Comparison of ENCODE assay signal across 19 cellular contexts in the genomic region with DNA sequence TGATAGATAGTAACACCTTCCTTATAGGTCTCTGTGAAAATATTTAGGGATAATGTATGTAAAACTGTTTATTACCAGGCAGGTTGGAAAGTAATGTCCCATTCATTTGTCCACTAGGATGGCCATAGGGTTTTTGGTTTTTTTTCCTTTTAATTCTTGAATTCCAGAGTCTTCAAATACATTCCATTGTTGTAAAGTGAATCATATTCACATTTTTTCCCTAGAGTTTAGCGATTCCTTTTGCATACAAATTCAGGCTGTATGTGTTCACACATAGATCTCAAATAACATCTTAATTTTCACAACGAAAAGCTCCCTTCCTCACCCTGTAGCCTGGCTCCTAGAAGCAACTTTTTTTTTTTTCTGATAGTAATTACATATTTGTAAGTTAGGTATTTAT. TPM values are rescaled to one million over a fixed set of nuclear protein-coding genes. Genes with fewer than 3 reads are reported as not detected.
"Had no signal": no experiment of that assay in that cellular context is flagged by ENCODE, and none has a peak within 500 bp of the region (broad histone marks: within the 10 kb centered on the region; RNA-seq: fewer than 3 reads in every experiment).

No MANE protein-coding gene starts in this region.

- H3K27me3 Mint-ChIP-seq: activated naive CD8-positive, alpha-beta T cell; naive thymus-derived CD8-positive, alpha-beta T cell; stimulated activated memory B cell treated with anti-CD40 and anti-IgM and Interleukin-4, amounts not matched to agents 10 μg/mL and 1 μg/mL and 100 μg/mL, for 72 hours; T-helper 17 cell had no signal

- H3K36me3 Mint-ChIP-seq: activated naive CD8-positive, alpha-beta T cell had no signal

- H3K27ac Mint-ChIP-seq: activated naive CD8-positive, alpha-beta T cell; activated T-helper 2 cell treated with anti-CD3 and anti-CD28 coated beads, Interferon-gamma antibody, Interleukin-2, Interleukin-4, amounts not matched to agents 10 μg/mL and 5 μg/mL and 100 μg/mL, durations not matched to agents 14 hours and 24 hours and 36 hours; stimulated activated memory B cell treated with anti-CD40 and anti-IgM and Interleukin-4, amounts not matched to agents 10 μg/mL and 1 μg/mL and 100 μg/mL, for 72 hours had no signal

- H3K4me3 ChIP-seq: colonic mucosa, prostate gland, right lobe of liver, spleen, tibial artery, vagina had no signal

- H3K4me3 Mint-ChIP-seq: activated naive CD8-positive, alpha-beta T cell; stimulated activated memory B cell treated with anti-CD40 and anti-IgM and Interleukin-4, amounts not matched to agents 10 μg/mL and 1 μg/mL and 100 μg/mL, for 72 hours; T-helper 17 cell had no signal

- H3K27ac ChIP-seq: colonic mucosa, prostate gland, right lobe of liver, vagina had no signal

- ATAC-seq: naive thymus-derived CD8-positive, alpha-beta T cell; right lobe of liver; stimulated activated memory B cell treated with anti-CD40 and anti-IgM and Interleukin-4, amounts not matched to agents 10 μg/mL and 1 μg/mL and 100 μg/mL, for 72 hours; T-helper 17 cell had no signal

- H3K27me3 ChIP-seq: colonic mucosa, right lobe of liver, spleen, tibial artery, vagina had no signal

- DNase-seq: activated CD4-positive, alpha-beta T cell treated with anti-CD3 and anti-CD28 coated beads, Interleukin-2, amount 50 U/mL, for 1 hour; activated CD4-positive, CD25-positive, alpha-beta regulatory T cell; effector CD8-positive, alpha-beta T cell; naive thymus-derived CD8-positive, alpha-beta T cell; nucleus accumbens; spleen; stimulated activated CD4-positive, alpha-beta T cell treated with anti-CD3 and anti-CD28 coated beads, Interleukin-1b, Interleukin-23, amount 100 ng/mL, for 48 hours; T-helper 17 cell; tibial artery had no signal

- H3K4me1 ChIP-seq: colonic mucosa, prostate gland had no signal

- H3K9me3 ChIP-seq: colonic mucosa, prostate gland, right lobe of liver, tibial artery, vagina had no signal

RNA-seq across cellular contexts. Expression of a gene that starts 9.2 kb away (rescaled TPM):
- total RNA-seq: activated T-helper 2 cell treated with anti-CD3 and anti-CD28 coated beads, Interferon-gamma antibody, Interleukin-2, Interleukin-4, amounts not matched to agents 10 μg/mL and 5 μg/mL and 100 μg/mL, durations not matched to agents 14 hours and 24 hours and 36 hours; cardiac septum; colonic mucosa; lung microvascular endothelial cell; mononuclear cell; naive thymus-derived CD8-positive, alpha-beta T cell; right lobe of liver; spleen; T-helper 17 cell; vagina had no signal
- polyA plus RNA-seq: naive thymus-derived CD8-positive, alpha-beta T cell; spleen had no signal

RNA-seq across cellular contexts. Expression of a gene that starts 18.6 kb away (rescaled TPM):
- total RNA-seq: activated T-helper 2 cell treated with anti-CD3 and anti-CD28 coated beads, Interferon-gamma antibody, Interleukin-2, Interleukin-4, amounts not matched to agents 10 μg/mL and 5 μg/mL and 100 μg/mL, durations not matched to agents 14 hours and 24 hours and 36 hours; cardiac septum; colonic mucosa; lung microvascular endothelial cell; mononuclear cell; naive thymus-derived CD8-positive, alpha-beta T cell; prostate gland; right lobe of liver; spleen; T-helper 17 cell; vagina had no signal
- polyA plus RNA-seq: naive thymus-derived CD8-positive, alpha-beta T cell; spleen had no signal

RNA-seq across cellular contexts. Expression of a gene that starts 27.7 kb away (rescaled TPM):
- total RNA-seq: activated T-helper 2 cell treated with anti-CD3 and anti-CD28 coated beads, Interferon-gamma antibody, Interleukin-2, Interleukin-4, amounts not matched to agents 10 μg/mL and 5 μg/mL and 100 μg/mL, durations not matched to agents 14 hours and 24 hours and 36 hours; cardiac septum; colonic mucosa; lung microvascular endothelial cell; mononuclear cell; naive thymus-derived CD8-positive, alpha-beta T cell; right lobe of liver; spleen; T-helper 17 cell; vagina had no signal
- polyA plus RNA-seq: naive thymus-derived CD8-positive, alpha-beta T cell; spleen had no signal

RNA-seq across cellular contexts. Expression of a gene that starts 37.3 kb away (rescaled TPM):
- total RNA-seq: activated T-helper 2 cell treated with anti-CD3 and anti-CD28 coated beads, Interferon-gamma antibody, Interleukin-2, Interleukin-4, amounts not matched to agents 10 μg/mL and 5 μg/mL and 100 μg/mL, durations not matched to agents 14 hours and 24 hours and 36 hours; cardiac septum; colonic mucosa; lung microvascular endothelial cell; mononuclear cell; naive thymus-derived CD8-positive, alpha-beta T cell; prostate gland; right lobe of liver; spleen; T-helper 17 cell; vagina had no signal
- polyA plus RNA-seq: naive thymus-derived CD8-positive, alpha-beta T cell; spleen had no signal
